In genomic region chr16:70592106-70592571, GRCh38 we compare ENCODE assay signal across 19 cellular contexts. TPM values are rescaled to one million over a fixed set of nuclear protein-coding genes. Genes with fewer than 3 reads are reported as not detected.
A peak's percentile ranks its signal among the peaks of the same experiment; 100 is the strongest.
DNase-seq lines count a peak whose midpoint lies in the region; ATAC-seq, FAIRE-seq and TF ChIP-seq lines count a peak whose summit lies in the region.
"Had no signal": no experiment of that assay in that cellular context is flagged by ENCODE, and none has a peak within 500 bp of the region (broad histone marks: within the 10 kb centered on the region; RNA-seq: fewer than 3 reads in every experiment).

No MANE protein-coding gene starts in this region.

- WGBS in sigmoid colon, 2 donors = 19 to 55% methylated on average over 5 of the region's 5 CpGs

- no peak for TF ChIP-seq EP300 in sigmoid colon (IDR thresholded peaks at IDR 0.05)

- H3K27ac Mint-ChIP-seq in natural killer cell treated with Interleukin-12 subunit alpha and Interleukin-12 subunit beta and Interleukin-15 and Interleukin-18, amount 100 ng/mL, for 72 hours = no peak overlapping the region
- H3K27ac Mint-ChIP-seq in natural killer cell = no peak overlapping the region
- H3K27ac Mint-ChIP-seq: activated CD4-positive, alpha-beta T cell treated with anti-CD3 and anti-CD28 coated beads, Interleukin-2, amount 10 ng/mL, durations not matched to agents 7 days and 5 days; activated T-cell treated with anti-CD3 and anti-CD28 coated beads, Interleukin-2, amount 50 U/mL, for 24 hours; nephron progenitor cell; stimulated activated memory B cell treated with anti-CD40 and anti-IgM and Interleukin-4, amounts not matched to agents 10 μg/mL and 1 μg/mL and 100 μg/mL, for 72 hours had no signal

- no peak for TF ChIP-seq CTCF in natural killer cell (IDR thresholded peaks at IDR 0.05)
- no peak for TF ChIP-seq CTCF in kidney (IDR thresholded peaks at IDR 0.05; ENCODE audit: borderline replicate concordance, extremely low read depth, insufficient read depth)
- TF ChIP-seq CTCF in sigmoid colon (IDR thresholded peaks at IDR 0.05) = no peak

- H3K36me3 ChIP-seq in kidney (ENCODE audit: control insufficient read depth in 1 of 2, insufficient read depth in 2 of 2, low read length in 2 of 2) (no peaks in the 10 kb centered on the region), sigmoid colon (no peaks in the 10 kb centered on the region), SJCRH30 (no peaks in the 10 kb centered on the region)
- H3K36me3 ChIP-seq: HAP-1, left lung had no signal

- H3K4me3 Mint-ChIP-seq in natural killer cell treated with Interleukin-12 subunit alpha and Interleukin-12 subunit beta and Interleukin-15 and Interleukin-18, amount 100 ng/mL, for 72 hours = no peak overlapping the region
- no peak overlapping the region for H3K4me3 Mint-ChIP-seq in natural killer cell
- H3K4me3 Mint-ChIP-seq: activated CD4-positive, alpha-beta T cell treated with anti-CD3 and anti-CD28 coated beads, Interleukin-2, amount 10 ng/mL, durations not matched to agents 7 days and 5 days; activated T-cell treated with anti-CD3 and anti-CD28 coated beads, Interleukin-2, amount 50 U/mL, for 24 hours; nephron progenitor cell; stimulated activated memory B cell treated with anti-CD40 and anti-IgM and Interleukin-4, amounts not matched to agents 10 μg/mL and 1 μg/mL and 100 μg/mL, for 72 hours had no signal

- DNase-seq in natural killer cell treated with Interleukin-12 subunit alpha and Interleukin-12 subunit beta and Interleukin-15 and Interleukin-18, amount 100 ng/mL, for 72 hours (ENCODE audit: low spot score) = no peak
- DNase-seq in natural killer cell (no peak), kidney (peak; percentile 81), sigmoid colon (peak; percentile 77), SJCRH30 (no peak), HuH-7.5 (ENCODE audit: low spot score) (no peak)
- DNase-seq: activated CD4-positive, alpha-beta T cell treated with anti-CD3 and anti-CD28 coated beads, Interleukin-2, amount 10 ng/mL, durations not matched to agents 7 days and 5 days; activated T-cell treated with anti-CD3 and anti-CD28 coated beads, Interleukin-2, amount 50 U/mL, for 24 hours; cerebellar nuclear complex; DND-41; left lung; NCI-H1417; NCI-H226; nephron progenitor cell; SIG-M5 had no signal

- peak; percentile 2 to 4 for ATAC-seq in natural killer cell treated with Interleukin-12 subunit alpha and Interleukin-12 subunit beta and Interleukin-15 and Interleukin-18, amount 100 ng/mL, for 72 hours
- ATAC-seq in natural killer cell (no peak), GM21423 (IDR thresholded peaks at IDR 0.05; ENCODE audit: unreplicated experiment) (no peak), HG03159 (IDR thresholded peaks at IDR 0.05; ENCODE audit: unreplicated experiment) (no peak)
- ATAC-seq: left lung had no signal

- H3K9ac ChIP-seq in kidney (ENCODE audit: low read length in 2 of 2) = no peak overlapping the region

- H3K27me3 Mint-ChIP-seq in natural killer cell treated with Interleukin-12 subunit alpha and Interleukin-12 subunit beta and Interleukin-15 and Interleukin-18, amount 100 ng/mL, for 72 hours = peaks cover 0 to 2% of the 10 kb centered on the region in 2 donors
- peaks cover 0 to 2% of the 10 kb centered on the region in 2 donors for H3K27me3 Mint-ChIP-seq in natural killer cell (ENCODE audit: low read depth in 2 of 2)
- H3K27me3 Mint-ChIP-seq: activated T-cell treated with anti-CD3 and anti-CD28 coated beads, Interleukin-2, amount 50 U/mL, for 24 hours had no signal

- H3K27ac ChIP-seq in kidney (ENCODE audit: low read depth in 2 of 2, low read length in 2 of 2) = peak overlapping the region in 1 of 2 donors; percentile 55
- peak overlapping the region; percentile 55 to 68 (median 62) for H3K27ac ChIP-seq in sigmoid colon
- H3K27ac ChIP-seq in SJCRH30 = no peak overlapping the region

- intact Hi-C loops in natural killer cell (cut with micrococcal nuclease) (no loop called here), kidney (cut with DNase I) (no loop called here), sigmoid colon (cut with DNase I) (no loop called here)

- no peak for TF ChIP-seq POLR2A in sigmoid colon (IDR thresholded peaks at IDR 0.05)

- H3K9me3 ChIP-seq in kidney (ENCODE audit: control insufficient read depth in 1 of 2, low read length in 2 of 2) (no peaks in the 10 kb centered on the region), sigmoid colon (no peaks in the 10 kb centered on the region), SJCRH30 (replicated peaks) (no peaks in the 10 kb centered on the region)
- H3K9me3 ChIP-seq: HAP-1, left lung had no signal

- no peaks in the 10 kb centered on the region for H3K9me3 Mint-ChIP-seq in natural killer cell treated with Interleukin-12 subunit alpha and Interleukin-12 subunit beta and Interleukin-15 and Interleukin-18, amount 100 ng/mL, for 72 hours
- no peaks in the 10 kb centered on the region for H3K9me3 Mint-ChIP-seq in natural killer cell
- H3K9me3 Mint-ChIP-seq: activated CD4-positive, alpha-beta T cell treated with anti-CD3 and anti-CD28 coated beads, Interleukin-2, amount 10 ng/mL, durations not matched to agents 7 days and 5 days; activated T-cell treated with anti-CD3 and anti-CD28 coated beads, Interleukin-2, amount 50 U/mL, for 24 hours; nephron progenitor cell had no signal

- peaks cover 3 to 14% of the 10 kb centered on the region in 2 donors for H3K4me1 ChIP-seq in kidney (ENCODE audit: control insufficient read depth in 1 of 2, insufficient read depth in 1 of 2, low read depth in 1 of 2, low read length in 2 of 2)
- H3K4me1 ChIP-seq in sigmoid colon = peaks cover 0 to 54% (median 44%) of the 10 kb centered on the region in 4 donors
- no peaks in the 10 kb centered on the region for H3K4me1 ChIP-seq in SJCRH30
- H3K4me1 ChIP-seq: HAP-1 had no signal

- no peaks in the 10 kb centered on the region for H3K36me3 Mint-ChIP-seq in natural killer cell treated with Interleukin-12 subunit alpha and Interleukin-12 subunit beta and Interleukin-15 and Interleukin-18, amount 100 ng/mL, for 72 hours
- no peaks in the 10 kb centered on the region for H3K36me3 Mint-ChIP-seq in natural killer cell
- H3K36me3 Mint-ChIP-seq: stimulated activated memory B cell treated with anti-CD40 and anti-IgM and Interleukin-4, amounts not matched to agents 10 μg/mL and 1 μg/mL and 100 μg/mL, for 72 hours had no signal

- H3K4me1 Mint-ChIP-seq in natural killer cell treated with Interleukin-12 subunit alpha and Interleukin-12 subunit beta and Interleukin-15 and Interleukin-18, amount 100 ng/mL, for 72 hours (ENCODE audit: low read depth in 2 of 2) = no peaks in the 10 kb centered on the region
- H3K4me1 Mint-ChIP-seq in natural killer cell = no peaks in the 10 kb centered on the region
- H3K4me1 Mint-ChIP-seq: activated CD4-positive, alpha-beta T cell treated with anti-CD3 and anti-CD28 coated beads, Interleukin-2, amount 10 ng/mL, durations not matched to agents 7 days and 5 days; stimulated activated memory B cell treated with anti-CD40 and anti-IgM and Interleukin-4, amounts not matched to agents 10 μg/mL and 1 μg/mL and 100 μg/mL, for 72 hours had no signal

- H3K27me3 ChIP-seq in sigmoid colon (no peaks in the 10 kb centered on the region), SJCRH30 (no peaks in the 10 kb centered on the region)
- H3K27me3 ChIP-seq: left lung had no signal

- H3K4me3 ChIP-seq in kidney (ENCODE audit: low read length in 2 of 2) (no peak overlapping the region), sigmoid colon (no peak overlapping the region), SJCRH30 (no peak overlapping the region)
- H3K4me3 ChIP-seq: HAP-1, left lung had no signal

- no peak for FAIRE-seq in kidney (lab: Jason Lieb, UNC)

RNA-seq across cellular contexts. Expression of gene IL34, which starts 54.2 kb away (rescaled TPM):
- total RNA-seq in natural killer cell treated with Interleukin-12 subunit alpha and Interleukin-12 subunit beta and Interleukin-15 and Interleukin-18, amount 100 ng/mL, for 72 hours = 1 to 10 TPM in 1 of 2 donors, not detected in 1; 1.2 TPM
- total RNA-seq in natural killer cell = under 1 TPM in 2 of 3 donors, not detected in 1; 0.48 to 0.54 TPM
- 7.4 TPM for total RNA-seq in kidney
- polyA plus RNA-seq in kidney (ENCODE audit: insufficient read depth, low read depth, low replicate concordance) = 5.9 TPM
- total RNA-seq in sigmoid colon = 1 to 10 TPM in 3 of 4 donors, not detected in 1; 3.6 to 5.4 (median 4.6) TPM
- 1 to 10 TPM in 2 of 3 donors, not detected in 1; 1.8 to 5.5 TPM for polyA plus RNA-seq in sigmoid colon
- 0.61 and 0.75 TPM in 2 replicates for total RNA-seq in SJCRH30 (2014; rRNA removed; shearing (Covaris generic))
- total RNA-seq: activated CD4-positive, alpha-beta T cell treated with anti-CD3 and anti-CD28 coated beads, Interleukin-2, amount 10 ng/mL, durations not matched to agents 7 days and 5 days had no signal

Comparison
In these comparisons a context has a peak if more than half of its experiments do, and no peak if none do; other contexts are left out.
1. ATAC-seq: peak in natural killer cell treated with Interleukin-12 subunit alpha and Interleukin-12 subunit beta and Interleukin-15 and Interleukin-18, amount 100 ng/mL, for 72 hours (2 of 2); none in natural killer cell (0 of 3), GM21423 (single experiment) and HG03159 (single experiment).
2. DNase-seq: peak in kidney (single experiment) and sigmoid colon (single experiment); none in natural killer cell treated with Interleukin-12 subunit alpha and Interleukin-12 subunit beta and Interleukin-15 and Interleukin-18, amount 100 ng/mL, for 72 hours (single experiment), natural killer cell (single experiment), SJCRH30 (0 of 2) and HuH-7.5 (single experiment).